Comparison of ENCODE assay signal across 9 cellular contexts in genomic region chr16:29028457-29029167, GRCh38. TPM values are rescaled to one million over a fixed set of nuclear protein-coding genes. Genes with fewer than 3 reads are reported as not detected.
DNase-seq lines count a peak whose midpoint lies in the region; FAIRE-seq and TF ChIP-seq lines count a peak whose summit lies in the region.
"Had no signal": no experiment of that assay in that cellular context is flagged by ENCODE, and none has a peak within 500 bp of the region (broad histone marks: within the 10 kb centered on the region; RNA-seq: fewer than 3 reads in every experiment).

No MANE protein-coding gene starts in this region.

- FAIRE-seq in H1 (lab: Jason Lieb, UNC) = no peak

- H3K79me2 ChIP-seq in OCI-LY3 (ENCODE audit: low read length) (no peaks in the 10 kb centered on the region), H1 (ENCODE audit: control insufficient read depth in 1 of 2, insufficient read depth in 2 of 2, low read length in 2 of 2) (no peaks in the 10 kb centered on the region), smooth muscle cell (ENCODE audit: low read depth) (no peaks in the 10 kb centered on the region)

- no peak overlapping the region for H4K91ac ChIP-seq in H1 (replicated peaks; ENCODE audit: insufficient read length, low read length)

- H3K4me2 ChIP-seq in OCI-LY3 (ENCODE audit: low read length) = peak overlapping the region; percentile 58
- H3K4me2 ChIP-seq in H1 (ENCODE audit: insufficient read depth in 1 of 2, low read depth in 2 of 2, low read length in 2 of 2) = peak overlapping the region; percentile 3 to 48; a peak in 2 of 4 replicates
- H3K4me2 ChIP-seq in smooth muscle cell = peak overlapping the region; percentile 79

- H3K4me3 Mint-ChIP-seq in activated CD4-positive, alpha-beta T cell treated with anti-CD3 and anti-CD28 coated beads, Interleukin-2, amount 10 ng/mL, durations not matched to agents 7 days and 5 days = no peak overlapping the region

- H3K27ac Mint-ChIP-seq in activated CD4-positive, alpha-beta T cell treated with anti-CD3 and anti-CD28 coated beads, Interleukin-2, amount 10 ng/mL, durations not matched to agents 7 days and 5 days = peak overlapping the region; percentile 81

- no peak for TF ChIP-seq POLR2A in H1 (IDR thresholded peaks at IDR 0.05; ENCODE audit: control extremely low read depth in 1 of 2, low read depth in 2 of 2, low read length in 2 of 2)

- 82% methylated on average over 7 of the region's 7 CpGs; no CpG with 5 or more reads in 1 of the 2 experiments for WGBS in H1 (ENCODE audit: extremely low coverage in 1 of 2, insufficient coverage in 1 of 2, insufficient read length in 1 of 2, insufficient replicate concordance in 2 of 2, low coverage in 1 of 2, low lambda C conversion rate in 2 of 2, missing lambda C conversion rate in 1 of 2), 2 experiments
- WGBS in smooth muscle cell (ENCODE audit: low lambda C conversion rate) = 76% methylated on average over 7 of the region's 7 CpGs

- peak in 1 of 2 experiments; percentile 23; a peak in 1 of 4 replicates for TF ChIP-seq RAD21 in H1 (IDR thresholded peaks at IDR 0.05 in 1 of 2, conservative IDR thresholded peaks at IDR 0.05 in 1 of 2; ENCODE audit: low read depth in 2 of 2, low read length in 2 of 2)

- peaks cover 2% of the 10 kb centered on the region; the same call in 1 of the 2 replicates for H3K23me2 ChIP-seq in H1 (ENCODE audit: low read depth, low read length)

- no peaks in the 10 kb centered on the region for H3K79me1 ChIP-seq in H1 (ENCODE audit: low read depth, low read length)

- peak overlapping the region; percentile 38; the same call in 1 of the 2 replicates for H3K18ac ChIP-seq in H1 (ENCODE audit: extremely low read depth, low read length)

- H2BK5ac ChIP-seq in H1 (ENCODE audit: low read depth, low read length) = peak overlapping the region; percentile 22; the same call in 1 of the 2 replicates

- peak overlapping the region; percentile 55; the same call in 1 of the 2 replicates for H2BK12ac ChIP-seq in H1 (ENCODE audit: low read depth, low read length)

- H3K27me3 ChIP-seq in OCI-LY3 (ENCODE audit: low read depth, low read length) (no peaks in the 10 kb centered on the region), H1 (replicated peaks in 1 of 4; ENCODE audit: control insufficient read depth in 3 of 4, extremely low read depth in 1 of 4, insufficient read depth in 3 of 4, low read length in 3 of 4) (no peaks in the 10 kb centered on the region), smooth muscle cell (ENCODE audit: low read depth) (no peaks in the 10 kb centered on the region)

- no peak overlapping the region for H3K56ac ChIP-seq in H1 (replicated peaks; ENCODE audit: insufficient read length, low read depth, low read length)

- H3K27me3 Mint-ChIP-seq in activated CD4-positive, alpha-beta T cell treated with anti-CD3 and anti-CD28 coated beads, Interleukin-2, amount 10 ng/mL, durations not matched to agents 7 days and 5 days = no peaks in the 10 kb centered on the region

- H2AK5ac ChIP-seq in H1 (ENCODE audit: low read depth, low read length) = no peak overlapping the region

- peak; percentile 2 for DNase-seq in activated CD4-positive, alpha-beta T cell treated with anti-CD3 and anti-CD28 coated beads, Interleukin-2, amount 10 ng/mL, durations not matched to agents 7 days and 5 days
- DNase-seq in activated CD4-positive, alpha-beta T cell treated with anti-CD3 and anti-CD28 coated beads, Interleukin-2, amount 50 U/mL, for 48 hours = no peak
- DNase-seq in H1 (ENCODE audit: low read depth in 1 of 2, low spot score in 2 of 2) (no peak), smooth muscle cell (lab: John Stamatoyannopoulos, UW; ENCODE audit: unreplicated experiment) (no peak), GM03348 (ENCODE audit: low spot score) (no peak), glomerular visceral epithelial cell (ENCODE audit: extremely low spot score) (no peak), SIG-M5 (lab: John Stamatoyannopoulos, UW) (no peak)
- DNase-seq: NCI-H1436 treated with DMSO at 0.1 percent for 48 hours had no signal

- H4K20me1 ChIP-seq in OCI-LY3 (ENCODE audit: insufficient read depth, low read length) (no peaks in the 10 kb centered on the region), H1 (replicated peaks in 1 of 2; ENCODE audit: control insufficient read depth in 1 of 2, insufficient read depth in 2 of 2, low read length in 2 of 2) (no peaks in the 10 kb centered on the region), smooth muscle cell (ENCODE audit: low read depth) (no peaks in the 10 kb centered on the region)

- POLR2A ChIA-PET in activated CD4-positive, alpha-beta T cell treated with anti-CD3 and anti-CD28 coated beads, Interleukin-2, amount 10 ng/mL, durations not matched to agents 7 days and 5 days (lab: Charles Lee) = no interaction called here
- POLR2A ChIA-PET in H1 (lab: Charles Lee; ENCODE audit: partially characterized antibody) = interaction anchor here (1.2 to 2.5 kb wide), 2 partner anchors 11 to 54 kb away, joined by 3 to 6 read pairs; partner anchors contain the start of gene SPNS1

- H3K23ac ChIP-seq in H1 (ENCODE audit: insufficient read length) = no peak overlapping the region

- no peak overlapping the region for H2BK15ac ChIP-seq in H1 (ENCODE audit: low read length)

- no peak overlapping the region for H2BK120ac ChIP-seq in H1 (replicated peaks; ENCODE audit: low read depth, low read length)

- H3K9me3 Mint-ChIP-seq in activated CD4-positive, alpha-beta T cell treated with anti-CD3 and anti-CD28 coated beads, Interleukin-2, amount 10 ng/mL, durations not matched to agents 7 days and 5 days = no peaks in the 10 kb centered on the region

- H3K4ac ChIP-seq in H1 (replicated peaks; ENCODE audit: insufficient read length, low read depth, low read length) = no peak overlapping the region

- no peak for TF ChIP-seq CTCF in OCI-LY3 (IDR thresholded peaks at IDR 0.05; ENCODE audit: low read depth, low read length)
- TF ChIP-seq CTCF in H1 (IDR thresholded peaks at IDR 0.05; ENCODE audit: control extremely low read depth in 1 of 3, insufficient read depth in 1 of 3, low read depth in 1 of 3, low read length in 3 of 3) = peak in 1 of 3 experiments; percentile 16; a peak in 1 of 4 replicates
- TF ChIP-seq CTCF in smooth muscle cell (IDR thresholded peaks at IDR 0.05; ENCODE audit: borderline replicate concordance, insufficient read depth, poor library complexity, severe bottlenecking) = no peak

- peaks cover 46% of the 10 kb centered on the region for H3K4me1 Mint-ChIP-seq in activated CD4-positive, alpha-beta T cell treated with anti-CD3 and anti-CD28 coated beads, Interleukin-2, amount 10 ng/mL, durations not matched to agents 7 days and 5 days

- no peak overlapping the region for H3K27ac ChIP-seq in OCI-LY3 (ENCODE audit: low read length)
- no peak overlapping the region for H3K27ac ChIP-seq in H1 (ENCODE audit: low read depth, low read length)
- peak overlapping the region; percentile 55 for H3K27ac ChIP-seq in smooth muscle cell (ENCODE audit: low read depth)

- no peaks in the 10 kb centered on the region for H3K36me3 Mint-ChIP-seq in activated CD4-positive, alpha-beta T cell treated with anti-CD3 and anti-CD28 coated beads, Interleukin-2, amount 10 ng/mL, durations not matched to agents 7 days and 5 days (ENCODE audit: low read depth)

- no peak overlapping the region for H3K9ac ChIP-seq in OCI-LY3 (ENCODE audit: low read length)
- H3K9ac ChIP-seq in H1 (replicated peaks in 1 of 4; ENCODE audit: extremely low read depth in 1 of 4, low read depth in 3 of 4, low read length in 3 of 4) = no peak overlapping the region
- H3K9ac ChIP-seq in smooth muscle cell (ENCODE audit: low read depth) = no peak overlapping the region

- H4K8ac ChIP-seq in H1 (ENCODE audit: extremely low read depth, insufficient read depth, low read length) = no peak overlapping the region; the same call in 1 of the 2 replicates

- peak overlapping the region; percentile 28 for H3K4me3 ChIP-seq in OCI-LY3 (ENCODE audit: low read length)
- H3K4me3 ChIP-seq in H1 (ENCODE audit: extremely low read depth in 1 of 4, insufficient read depth in 2 of 4, low read depth in 3 of 4, low read length in 4 of 4) = no peak overlapping the region
- H3K4me3 ChIP-seq in smooth muscle cell = no peak overlapping the region

- H3K9me3 ChIP-seq in OCI-LY3 (ENCODE audit: insufficient read depth, low read length) (no peaks in the 10 kb centered on the region), H1 (ENCODE audit: insufficient read depth in 2 of 2, low read depth in 1 of 2, low read length in 1 of 2) (no peaks in the 10 kb centered on the region), smooth muscle cell (replicated peaks; ENCODE audit: low read depth) (no peaks in the 10 kb centered on the region)

- CTCF ChIA-PET in activated CD4-positive, alpha-beta T cell treated with anti-CD3 and anti-CD28 coated beads, Interleukin-2, amount 10 ng/mL, durations not matched to agents 7 days and 5 days (lab: Charles Lee) = interaction anchor here (0.6 to 1.2 kb wide), 4 partner anchors 15 to 1758 kb away, joined by 3 to 4 read pairs (median 4); no protein-coding TSS in a partner anchor
- CTCF ChIA-PET in H1 (lab: Charles Lee; ENCODE audit: partially characterized antibody) = interaction anchor here (1.1 to 4.2 kb wide), 3 partner anchors 18 to 55 kb away, joined by 3 to 10 read pairs (median 3); no protein-coding TSS in a partner anchor

- TF ChIP-seq EP300 in H1 (IDR thresholded peaks at IDR 0.05; ENCODE audit: borderline replicate concordance in 1 of 2, low read depth in 2 of 2, low read length in 2 of 2) = no peak

- H3K4me1 ChIP-seq in OCI-LY3 (ENCODE audit: low read length) (peaks cover 10% of the 10 kb centered on the region), H1 (replicated peaks in 1 of 4; ENCODE audit: control insufficient read depth in 3 of 4, insufficient read depth in 4 of 4, low read length in 3 of 4) (peaks cover 0 to 10% (median 5%) of the 10 kb centered on the region in 4 experiments; a peak in 6 of 7 replicates), smooth muscle cell (ENCODE audit: low read depth) (peaks cover 9% of the 10 kb centered on the region)

- no peaks in the 10 kb centered on the region for H3F3A ChIP-seq in smooth muscle cell (ENCODE audit: low read depth)

- H4K5ac ChIP-seq in H1 (ENCODE audit: insufficient read length, low read depth, low read length) = no peak overlapping the region

- H3K14ac ChIP-seq in H1 (ENCODE audit: insufficient read length) = no peak overlapping the region

- no peaks in the 10 kb centered on the region for H3K36me3 ChIP-seq in OCI-LY3 (replicated peaks; ENCODE audit: low read depth, low read length)
- no peaks in the 10 kb centered on the region for H3K36me3 ChIP-seq in H1 (ENCODE audit: control insufficient read depth in 2 of 4, insufficient read depth in 4 of 4, low read length in 3 of 4)
- no peaks in the 10 kb centered on the region for H3K36me3 ChIP-seq in smooth muscle cell (ENCODE audit: low read depth)

- H2AFZ ChIP-seq in OCI-LY3 (ENCODE audit: low read depth, low read length) (0 out of 2 replicates have a peak overlapping the region, but pooled peaks have one; percentile 86), H1 (ENCODE audit: low read length) (no peak overlapping the region), smooth muscle cell (ENCODE audit: low read depth) (peak overlapping the region; percentile 60)

- H2BK20ac ChIP-seq in H1 (ENCODE audit: low read length) = peak overlapping the region; percentile 19; the same call in 1 of the 2 replicates

RNA-seq across cellular contexts. Expression of gene LAT, which starts 43.8 kb away (rescaled TPM):
- 100 to 1,000 TPM; 365 to 379 TPM for total RNA-seq in activated CD4-positive, alpha-beta T cell treated with anti-CD3 and anti-CD28 coated beads, Interleukin-2, amount 10 ng/mL, durations not matched to agents 7 days and 5 days
- 2.7 and 3.0 TPM in 2 replicates for total RNA-seq in H1 (2021; fragmentation: NEBNext Ultra II Directional; extraction: Animal tissue kit (Norgen Biotek cat#: 25700))
- polyA plus RNA-seq in H1 (2011; rRNA removed) (3.4 and 6.9 TPM in 2 replicates), smooth muscle cell (3.2 and 3.5 TPM in 2 replicates)
- polyA plus RNA-seq in H1 (2011; cell fraction: cytosol; rRNA removed) = 3.8 TPM
- polyA plus RNA-seq in H1 (2011; cell fraction: nucleus; rRNA removed) = 37.5 TPM
- 5.0 to 7.0 TPM (median 5.7 TPM) in 4 replicates for polyA plus RNA-seq in H1 (2012, experiment 1 of 2)
- polyA plus RNA-seq in H1 (2012, experiment 2 of 2) = 4.2 TPM
- polyA plus RNA-seq in H1 (2013, experiment 1 of 2) = 3.2 TPM
- polyA plus RNA-seq in H1 (2013, experiment 2 of 2) = 2.6 TPM
- polyA minus RNA-seq in H1 (2011; rRNA and poly(A)+ RNA removed) = 0.85 and 1.7 TPM in 2 replicates
- polyA minus RNA-seq in H1 (2011; cell fraction: cytosol; rRNA and poly(A)+ RNA removed) = not detected
- 2.9 TPM for polyA minus RNA-seq in H1 (2011; cell fraction: nucleus; rRNA and poly(A)+ RNA removed)
- total RNA-seq in smooth muscle cell = 2.1 and 8.2 TPM in 2 replicates

RNA-seq across cellular contexts. Expression of gene SPNS1, which starts 54.0 kb away (rescaled TPM):
- 10 to 100 TPM; 24.8 to 26.1 TPM for total RNA-seq in activated CD4-positive, alpha-beta T cell treated with anti-CD3 and anti-CD28 coated beads, Interleukin-2, amount 10 ng/mL, durations not matched to agents 7 days and 5 days
- 48.8 and 49.7 TPM in 2 replicates for total RNA-seq in H1 (2021; fragmentation: NEBNext Ultra II Directional; extraction: Animal tissue kit (Norgen Biotek cat#: 25700))
- polyA plus RNA-seq in H1 (2011; rRNA removed) (66.9 and 124 TPM in 2 replicates), smooth muscle cell (109 and 113 TPM in 2 replicates)
- 46.9 TPM for polyA plus RNA-seq in H1 (2011; cell fraction: cytosol; rRNA removed)
- polyA plus RNA-seq in H1 (2011; cell fraction: nucleus; rRNA removed) = 99.1 TPM
- polyA plus RNA-seq in H1 (2012, experiment 1 of 2) = 39.9 to 59.4 TPM (median 47.8 TPM) in 4 replicates
- polyA plus RNA-seq in H1 (2012, experiment 2 of 2) = 68.0 TPM
- polyA plus RNA-seq in H1 (2013, experiment 1 of 2) = 48.1 TPM
- polyA plus RNA-seq in H1 (2013, experiment 2 of 2) = 54.5 TPM
- 38.1 and 58.7 TPM in 2 replicates for polyA minus RNA-seq in H1 (2011; rRNA and poly(A)+ RNA removed)
- polyA minus RNA-seq in H1 (2011; cell fraction: cytosol; rRNA and poly(A)+ RNA removed) = 38.8 TPM
- 22.0 TPM for polyA minus RNA-seq in H1 (2011; cell fraction: nucleus; rRNA and poly(A)+ RNA removed)
- total RNA-seq in smooth muscle cell = 28.6 and 29.8 TPM in 2 replicates

Comparison
In these comparisons a context has a peak if more than half of its experiments do, and no peak if none do; other contexts are left out.
1. H3K4me2 ChIP-seq: peak in every context shown above with its lines; median percentile 79 in smooth muscle cell; 58 in OCI-LY3; 26 in H1.
2. RNA of gene LAT, which starts 43.8 kb away (total RNA-seq): 365 to 379 TPM in activated CD4-positive, alpha-beta T cell treated with anti-CD3 and anti-CD28 coated beads, Interleukin-2, amount 10 ng/mL, durations not matched to agents 7 days and 5 days; 2.1 to 8.2 TPM in smooth muscle cell and 2.7 to 3.0 TPM in H1; every median in the first group is over 10 times any median in the second.